8 cellular contexts compared by ENCODE assay signal in genomic region chr1:1063945-1064831, GRCh38. TPM values are rescaled to one million over a fixed set of nuclear protein-coding genes. Genes with fewer than 3 reads are reported as not detected.
DNase-seq lines count a peak whose midpoint lies in the region; ATAC-seq and TF ChIP-seq lines count a peak whose summit lies in the region.

No MANE protein-coding gene starts in this region.

- CTCF ChIA-PET in Caco-2 (lab: Charles Lee): interaction anchor here (0.8 to 2.3 kb wide), 6 partner anchors 16 to 81 kb away, joined by 3 to 9 read pairs (median 4); partner anchors contain the start of gene ISG15

- DNase-seq in Caco-2 (peak; percentile 59 to 80), HPDE6-E6E7 (ENCODE audit: extremely low spot score) (peak; percentile 79), SKM-1 treated with dmso at 0.1 percent for 144 hours (lab: John Stamatoyannopoulos, UW; ENCODE audit: unreplicated experiment) (peak; percentile 59), left cardiac atrium (peak; percentile 68), spleen (peak; percentile 91), NCI-H1092 treated with DMSO at 0.1 percent for 48 hours (lab: John Stamatoyannopoulos, UW) (no peak)

- no peaks in the 10 kb centered on the region for H3K9me3 ChIP-seq in Caco-2
- no peaks in the 10 kb centered on the region for H3K9me3 ChIP-seq in spleen

- no peaks in the 10 kb centered on the region for H3K9me3 Mint-ChIP-seq in Caco-2 (ENCODE audit: unreplicated experiment)
- no peaks in the 10 kb centered on the region for H3K9me3 Mint-ChIP-seq in activated naive CD4-positive, alpha-beta T cell treated with anti-CD3 and anti-CD28 coated beads, Interleukin-2, amount 50 U/mL, for 24 hours

- TF ChIP-seq CTCF in Caco-2 (IDR thresholded peaks at IDR 0.05; ENCODE audit: insufficient read depth in 1 of 2, low read depth in 1 of 2, low read length in 1 of 2, severe bottlenecking in 1 of 2, unreplicated experiment in 1 of 2) (peak; percentile 86 to 93), spleen (IDR thresholded peaks at IDR 0.05 in 8 of 11, conservative IDR thresholded peaks at IDR 0.05 in 3 of 11) (peak; percentile 81 to 98 (median 95))

- no peak for TF ChIP-seq POLR2A in spleen (IDR thresholded peaks at IDR 0.05)

- no peak overlapping the region for H3K27ac ChIP-seq in spleen

- no peaks in the 10 kb centered on the region for H3K27me3 ChIP-seq in Caco-2 (replicated peaks; ENCODE audit: control insufficient read depth, insufficient read depth, low read length)
- H3K27me3 ChIP-seq in spleen (replicated peaks in 1 of 7): peaks cover 0 to 89% (median 67%) of the 10 kb centered on the region in 7 donors

- no peaks in the 10 kb centered on the region for H3K4me1 Mint-ChIP-seq in Caco-2 (ENCODE audit: low read depth, unreplicated experiment)
- peaks cover 29% of the 10 kb centered on the region for H3K4me1 Mint-ChIP-seq in activated naive CD4-positive, alpha-beta T cell treated with anti-CD3 and anti-CD28 coated beads, Interleukin-2, amount 50 U/mL, for 24 hours

- H3K4me3 Mint-ChIP-seq in Caco-2 (ENCODE audit: unreplicated experiment): peak overlapping the region; percentile 50
- H3K4me3 Mint-ChIP-seq in activated naive CD4-positive, alpha-beta T cell treated with anti-CD3 and anti-CD28 coated beads, Interleukin-2, amount 50 U/mL, for 24 hours: peak overlapping the region; percentile 63

- H3K4me3 ChIP-seq in Caco-2 (ENCODE audit: low read depth, low read length) (peak overlapping the region; percentile 24), spleen (peak overlapping the region in 2 of 8 donors; percentile 10 to 44)

- POLR2A ChIA-PET in Caco-2 (lab: Charles Lee): no interaction called here

- no peaks in the 10 kb centered on the region for H3K27me3 Mint-ChIP-seq in Caco-2 (ENCODE audit: insufficient read depth, unreplicated experiment)
- H3K27me3 Mint-ChIP-seq in activated naive CD4-positive, alpha-beta T cell treated with anti-CD3 and anti-CD28 coated beads, Interleukin-2, amount 50 U/mL, for 24 hours: peaks cover 4% of the 10 kb centered on the region

- intact Hi-C loops in Caco-2 (cut with micrococcal nuclease; ENCODE audit: unreplicated experiment): loop anchor here (5.0 kb wide), 1 partner anchor 82 kb away; the partner anchor contains the start of gene PERM1
- intact Hi-C loops in left cardiac atrium (cut with DNase I): loop anchor here (2.0 to 5.0 kb wide), 2 partner anchors 81 to 82 kb away; partner anchors contain the start of gene PERM1 (in 2 of the 2)
- intact Hi-C loops in spleen (cut with DNase I; ENCODE audit: low total_unique reads): loop anchor here (5.0 kb wide), 1 partner anchor 77 kb away; no protein-coding TSS in a partner anchor

- peak; percentile 39 for ATAC-seq in GM19455 (IDR thresholded peaks at IDR 0.05; ENCODE audit: unreplicated experiment)
- ATAC-seq in left cardiac atrium: peak; percentile 52 to 67

- H3K36me3 Mint-ChIP-seq in Caco-2 (ENCODE audit: insufficient read depth, unreplicated experiment): peaks cover 14% of the 10 kb centered on the region
- no peaks in the 10 kb centered on the region for H3K36me3 Mint-ChIP-seq in activated naive CD4-positive, alpha-beta T cell treated with anti-CD3 and anti-CD28 coated beads, Interleukin-2, amount 50 U/mL, for 24 hours

- H3K27ac Mint-ChIP-seq in Caco-2 (ENCODE audit: unreplicated experiment): no peak overlapping the region
- peak overlapping the region; percentile 70 for H3K27ac Mint-ChIP-seq in activated naive CD4-positive, alpha-beta T cell treated with anti-CD3 and anti-CD28 coated beads, Interleukin-2, amount 50 U/mL, for 24 hours

- BruUV-seq in Caco-2 (replicated peaks; lab: Mats Ljungman, UMichigan): no TSS peak

- 4 to 12% (median 9%) methylated on average over 29 to 50 of the region's 50 CpGs for WGBS in spleen, 5 donors

- H3K36me3 ChIP-seq in Caco-2 (ENCODE audit: control insufficient read depth, insufficient read depth, low read length): no peaks in the 10 kb centered on the region
- H3K36me3 ChIP-seq in spleen: no peaks in the 10 kb centered on the region

- peaks cover 18% of the 10 kb centered on the region for H3K4me1 ChIP-seq in Caco-2
- H3K4me1 ChIP-seq in spleen: peaks cover 15 to 55% (median 38%) of the 10 kb centered on the region in 6 donors

RNA-seq across cellular contexts. Expression of gene RNF223, which starts 9.9 kb away (rescaled TPM):
- total RNA-seq in Caco-2 (2022) (0.56 and 0.57 TPM in 2 replicates), left cardiac atrium (not detected), spleen (not detected)
- polyA plus RNA-seq in spleen: not detected

RNA-seq across cellular contexts. Expression of gene AGRN, which starts 44.3 kb away (rescaled TPM):
- total RNA-seq in Caco-2 (2022) (176 and 188 TPM in 2 replicates), left cardiac atrium (10 to 100 TPM; 14.8 to 25.7 TPM), spleen (10 to 100 TPM; 10.6 to 27.2 (median 16.9) TPM)
- polyA plus RNA-seq in spleen: 10 to 100 TPM in 1 of 3 donors, 1 to 10 TPM in 2; 4.6 to 16.3 (median 5.6) TPM

RNA-seq across cellular contexts. Expression of gene ISG15, which starts 50.9 kb away (rescaled TPM):
- total RNA-seq in Caco-2 (2022): 55.5 and 63.1 TPM in 2 replicates
- total RNA-seq in left cardiac atrium: 10 to 100 TPM; 13.4 to 42.3 TPM
- total RNA-seq in spleen: 10 to 100 TPM; 23.3 to 93.8 (median 51.0) TPM
- polyA plus RNA-seq in spleen: 100 to 1,000 TPM; 131 to 230 (median 163) TPM

RNA-seq across cellular contexts. Expression of gene C1orf159, which starts 51.7 kb away (rescaled TPM):
- total RNA-seq in Caco-2 (2022): 12.9 and 14.0 TPM in 2 replicates
- total RNA-seq in left cardiac atrium: 1 to 10 TPM; 5.3 to 6.1 TPM
- 10 to 100 TPM; 12.1 to 22.5 (median 18.7) TPM for total RNA-seq in spleen
- 10 to 100 TPM in 2 of 3 donors, 1 to 10 TPM in 1; 8.5 to 25.7 (median 24.1) TPM for polyA plus RNA-seq in spleen
